8 cellular contexts compared by ENCODE assay signal in the genomic region with DNA sequence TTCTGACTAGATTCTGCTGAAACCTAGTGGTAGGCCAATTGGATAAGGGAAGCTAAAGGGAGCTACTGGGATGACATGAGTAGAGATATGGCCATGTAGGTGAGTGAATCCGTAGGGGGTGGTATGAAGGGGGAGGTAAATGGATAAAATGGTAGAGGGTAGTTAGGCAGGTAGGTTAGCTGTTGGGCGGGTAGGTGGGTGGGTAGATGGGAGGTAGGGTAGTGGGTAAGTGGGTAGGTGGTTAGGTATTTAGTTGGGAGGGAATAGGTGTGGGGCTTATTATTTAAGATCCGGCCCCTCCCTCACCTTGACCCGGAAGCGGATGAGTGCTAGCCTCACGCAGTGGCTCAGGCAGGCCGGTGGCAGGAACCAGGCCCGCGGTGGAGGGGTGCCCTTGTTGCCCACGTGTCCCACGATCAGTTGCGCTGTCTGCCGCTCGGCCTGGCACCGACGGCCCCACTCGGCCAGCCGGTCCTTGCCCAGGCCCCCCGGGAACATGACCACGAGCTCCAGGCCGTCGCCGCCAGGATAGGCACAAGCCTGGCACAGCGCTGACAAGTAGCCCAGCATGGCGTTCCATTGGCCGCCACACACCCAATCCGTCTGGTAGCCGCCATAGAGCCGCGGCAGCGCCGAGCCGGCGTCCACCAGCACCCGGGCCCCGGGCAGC. TPM values are rescaled to one million over a fixed set of nuclear protein-coding genes. Genes with fewer than 3 reads are reported as not detected.
DNase-seq lines count a peak whose midpoint lies in the region; ATAC-seq and TF ChIP-seq lines count a peak whose summit lies in the region.

No MANE protein-coding gene starts in this region.

- H3K4me3 Mint-ChIP-seq in glutamatergic neuron (ENCODE audit: unreplicated experiment) = peak overlapping the region; percentile 90
- peak overlapping the region; percentile 77 for H3K4me3 Mint-ChIP-seq in osteocyte (ENCODE audit: unreplicated experiment)

- H3K4me3 ChIP-seq in HUES64 (ENCODE audit: low read length) (peak overlapping the region; percentile 80), tibial artery (peak overlapping the region; percentile 92)

- TF ChIP-seq CTCF in glutamatergic neuron (IDR thresholded peaks at IDR 0.05; ENCODE audit: partially characterized antibody, unreplicated experiment) = no peak
- TF ChIP-seq CTCF in osteocyte (IDR thresholded peaks at IDR 0.05) = no peak
- TF ChIP-seq CTCF in tibial artery (IDR thresholded peaks at IDR 0.05) = no peak

- no peaks in the 10 kb centered on the region for H3K9me3 ChIP-seq in HUES64 (ENCODE audit: insufficient read depth, low read depth, low read length)
- H3K9me3 ChIP-seq in tibial artery = no peaks in the 10 kb centered on the region

- H3K27me3 ChIP-seq in HUES64 (ENCODE audit: insufficient read depth, low read length) = no peaks in the 10 kb centered on the region
- no peaks in the 10 kb centered on the region for H3K27me3 ChIP-seq in tibial artery

- H3K36me3 ChIP-seq in HUES64 (ENCODE audit: insufficient read depth, low read length) (peaks cover 3% of the 10 kb centered on the region; the same call in 1 of the 2 replicates), tibial artery (no peaks in the 10 kb centered on the region)

- WGBS in HUES64 = 1% methylated on average over 36 of the region's 36 CpGs

- H3K27me3 Mint-ChIP-seq in glutamatergic neuron (ENCODE audit: unreplicated experiment) = peaks cover 4% of the 10 kb centered on the region
- no peaks in the 10 kb centered on the region for H3K27me3 Mint-ChIP-seq in osteocyte (ENCODE audit: unreplicated experiment)

- H3K36me3 Mint-ChIP-seq in glutamatergic neuron (ENCODE audit: unreplicated experiment) (no peaks in the 10 kb centered on the region), osteocyte (ENCODE audit: unreplicated experiment) (no peaks in the 10 kb centered on the region)

- peak overlapping the region; percentile 68 for H3K27ac Mint-ChIP-seq in glutamatergic neuron (ENCODE audit: unreplicated experiment)
- H3K27ac Mint-ChIP-seq in osteocyte (ENCODE audit: unreplicated experiment) = peak overlapping the region; percentile 75

- H3K9ac ChIP-seq in HUES64 (ENCODE audit: low read depth, low read length) = peak overlapping the region; percentile 94

- intact Hi-C loops in tibial artery (cut with DNase I; ENCODE audit: low total_unique reads) = loop anchor here (10.0 kb wide), 1 partner anchor 138 kb away; a partner anchor contains a TSS

- peak overlapping the region; percentile 93 for H3K27ac ChIP-seq in HUES64 (ENCODE audit: low read depth, low read length)
- H3K27ac ChIP-seq in tibial artery = peak overlapping the region; percentile 87 to 95

- ATAC-seq in GM21381 (IDR thresholded peaks at IDR 0.05; ENCODE audit: unreplicated experiment) = peak; percentile 51

- H3K9me3 Mint-ChIP-seq in glutamatergic neuron (ENCODE audit: unreplicated experiment) = no peaks in the 10 kb centered on the region
- peaks cover 3% of the 10 kb centered on the region for H3K9me3 Mint-ChIP-seq in osteocyte (ENCODE audit: unreplicated experiment)

- H3K4me1 Mint-ChIP-seq in glutamatergic neuron (ENCODE audit: low read depth, unreplicated experiment) (peaks cover 16% of the 10 kb centered on the region), osteocyte (ENCODE audit: unreplicated experiment) (peaks cover 42% of the 10 kb centered on the region)

- H3K4me1 ChIP-seq in HUES64 (ENCODE audit: insufficient read depth, low read length) (peaks cover 14% of the 10 kb centered on the region), tibial artery (peaks cover 0 to 36% (median 7%) of the 10 kb centered on the region in 4 donors)

- DNase-seq in DMS 273 treated with DMSO at 0.1 percent for 48 hours (lab: John Stamatoyannopoulos, UW) (peak; percentile 30), SHP77 (lab: John Stamatoyannopoulos, UW) (peak; percentile 62 to 85), glutamatergic neuron (peak; percentile 55), osteocyte (ENCODE audit: extremely low spot score, unreplicated experiment) (peak; percentile 85), tibial artery (peak; percentile 62 to 77)
- peak; percentile 10 to 54 (median 17) for DNase-seq in activated naive CD4-positive, alpha-beta T cell (lab: John Stamatoyannopoulos, UW)

RNA-seq across cellular contexts. Expression of a gene that starts 0.7 kb away (rescaled TPM):
- 4.1 TPM for polyA plus RNA-seq in HUES64 (2013, experiment 1 of 2)
- polyA plus RNA-seq in HUES64 (2013, experiment 2 of 2) = 2.7 TPM
- total RNA-seq in glutamatergic neuron (ENCODE audit: unreplicated experiment) = 5.9 TPM
- 11.6 and 12.0 TPM in 2 replicates for total RNA-seq in osteocyte

Comparison
In these comparisons a context has a peak if more than half of its experiments do, and no peak if none do; other contexts are left out.
1. Peak in every context shown above with its lines: DNase-seq, ATAC-seq, H3K4me3 ChIP-seq and H3K27ac ChIP-seq.
2. DNase-seq: peak in every context shown above with its lines; median percentile 85 in osteocyte; 74 in SHP77; 70 in tibial artery; 55 in glutamatergic neuron; 30 in DMS 273 treated with DMSO at 0.1 percent for 48 hours; 17 in activated naive CD4-positive, alpha-beta T cell.